10 cellular contexts compared by ENCODE assay signal in the genomic region with DNA sequence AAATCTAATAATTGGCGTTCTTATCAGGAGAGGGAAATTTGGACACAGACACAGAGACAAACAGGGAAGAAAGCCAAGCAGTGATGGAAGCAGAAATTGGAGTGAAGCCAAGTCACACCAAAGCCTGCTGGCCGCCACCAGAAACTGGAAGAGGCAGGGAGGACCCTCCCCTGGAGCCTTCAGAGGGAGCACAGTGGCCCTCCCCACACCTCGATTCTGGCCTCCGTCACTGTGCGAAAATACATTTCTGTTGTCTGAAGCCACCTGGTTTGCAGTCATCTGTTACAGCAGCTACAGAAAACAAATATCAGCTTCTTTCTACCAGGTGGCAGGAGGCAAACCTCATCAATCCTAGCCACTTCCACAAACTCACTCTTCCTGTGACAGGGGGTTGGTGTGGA. TPM values are rescaled to one million over a fixed set of nuclear protein-coding genes. Genes with fewer than 3 reads are reported as not detected.
DNase-seq lines count a peak whose midpoint lies in the region; ATAC-seq and TF ChIP-seq lines count a peak whose summit lies in the region.
"Had no signal": no experiment of that assay in that cellular context is flagged by ENCODE, and none has a peak within 500 bp of the region (broad histone marks: within the 10 kb centered on the region; RNA-seq: fewer than 3 reads in every experiment).

No MANE protein-coding gene starts in this region.

- no peak overlapping the region; the same call in 1 of the 2 replicates for H3K9ac ChIP-seq in BLaER1

- DNase-seq in NCI-H2081 (lab: John Stamatoyannopoulos, UW) (peak; percentile 92 to 97), mucosa of descending colon (peak in 1 of 3 donors; percentile 42), NCI-H526 treated with DMSO at 0.1 percent for 48 hours (lab: John Stamatoyannopoulos, UW) (no peak), cortex of kidney (lab: John Stamatoyannopoulos, UW) (no peak), HFFc6 (no peak)
- no peak for DNase-seq in activated CD8-positive, alpha-beta memory T cell treated with anti-CD3 and anti-CD28 coated beads, Interleukin-2, amount 50 U/mL, for 4 hours
- DNase-seq: nucleus accumbens had no signal

- peaks cover 81% of the 10 kb centered on the region for H3K4me1 ChIP-seq in BLaER1
- peaks cover 3% of the 10 kb centered on the region for H3K4me1 ChIP-seq in mucosa of descending colon (ENCODE audit: low read depth)

- H3K4me3 Mint-ChIP-seq in brain (peak overlapping the region; percentile 21 to 53 (median 41)), HFFc6 (no peak overlapping the region)
- H3K4me3 Mint-ChIP-seq: activated T-helper 17 cell treated with anti-CD3 and anti-CD28 coated beads, Interleukin-2, amount 50 U/mL, for 72 hours had no signal

- no peak for TF ChIP-seq CTCF in brain (conservative IDR thresholded peaks at IDR 0.05)
- TF ChIP-seq CTCF in mucosa of descending colon (IDR thresholded peaks at IDR 0.05): no peak
- no peak for TF ChIP-seq CTCF in HFFc6 (IDR thresholded peaks at IDR 0.05)

- H3K36me3 Mint-ChIP-seq in brain (no peaks in the 10 kb centered on the region), HFFc6 (ENCODE audit: low read depth) (no peaks in the 10 kb centered on the region)

- H3K27me3 ChIP-seq in BLaER1: no peaks in the 10 kb centered on the region

- no peaks in the 10 kb centered on the region for H4K20me1 ChIP-seq in BLaER1

- H3K27ac Mint-ChIP-seq in brain (peak overlapping the region; percentile 64 to 92 (median 79)), HFFc6 (no peak overlapping the region)
- H3K27ac Mint-ChIP-seq: activated T-helper 17 cell treated with anti-CD3 and anti-CD28 coated beads, Interleukin-2, amount 50 U/mL, for 72 hours had no signal

- peaks cover 24% of the 10 kb centered on the region for H3K4me1 Mint-ChIP-seq in brain
- H3K4me1 Mint-ChIP-seq in HFFc6 (ENCODE audit: low read depth): peaks cover 1% of the 10 kb centered on the region
- H3K4me1 Mint-ChIP-seq: activated T-helper 17 cell treated with anti-CD3 and anti-CD28 coated beads, Interleukin-2, amount 50 U/mL, for 72 hours had no signal

- H3K4me3 ChIP-seq in BLaER1 (no peak overlapping the region), mucosa of descending colon (no peak overlapping the region)

- H3K27me3 Mint-ChIP-seq in brain: peaks cover 24% of the 10 kb centered on the region
- H3K27me3 Mint-ChIP-seq in HFFc6 (ENCODE audit: insufficient read depth): peaks cover 6% of the 10 kb centered on the region
- H3K27me3 Mint-ChIP-seq: activated T-helper 17 cell treated with anti-CD3 and anti-CD28 coated beads, Interleukin-2, amount 50 U/mL, for 72 hours had no signal

- no peaks in the 10 kb centered on the region for H3K9me3 Mint-ChIP-seq in brain
- no peaks in the 10 kb centered on the region for H3K9me3 Mint-ChIP-seq in HFFc6
- H3K9me3 Mint-ChIP-seq: activated T-helper 17 cell treated with anti-CD3 and anti-CD28 coated beads, Interleukin-2, amount 50 U/mL, for 72 hours had no signal

- peak; percentile 62 for ATAC-seq in mucosa of descending colon
- ATAC-seq: activated T-helper 17 cell treated with anti-CD3 and anti-CD28 coated beads, Interleukin-2, amount 50 U/mL, for 72 hours had no signal

- H3K27ac ChIP-seq in BLaER1: no peak overlapping the region

- H3K4me2 ChIP-seq in BLaER1: peak overlapping the region; percentile 54

- H3K36me3 ChIP-seq in BLaER1 (no peaks in the 10 kb centered on the region), mucosa of descending colon (ENCODE audit: low read depth) (no peaks in the 10 kb centered on the region)

- H3K9me3 ChIP-seq in BLaER1 (peaks cover 5% of the 10 kb centered on the region; the same call in 1 of the 2 replicates), mucosa of descending colon (no peaks in the 10 kb centered on the region)

- intact Hi-C loops in mucosa of descending colon (cut with DNase I, micrococcal nuclease): loop anchor here (10.0 kb wide), 2 partner anchors 136 to 196 kb away; no protein-coding TSS in a partner anchor

RNA-seq across cellular contexts. Expression of a gene that starts 8.3 kb away (rescaled TPM):
- polyA plus RNA-seq in brain (ENCODE audit: insufficient read depth, low read depth, low replicate concordance): 12.7 TPM
- total RNA-seq in mucosa of descending colon: 1 to 10 TPM; 1.8 to 4.1 (median 3.0) TPM
- 1 to 10 TPM in 5 of 6 experiments, under 1 TPM in 1; 0.82 to 3.0 (median 1.2) TPM for total RNA-seq in HFFc6 (2021; fragmentation: NEBNext Ultra II Directional; extraction: Animal tissue kit (Norgen Biotek cat#: 25700))

RNA-seq across cellular contexts. Expression of a gene that starts 24.3 kb away (rescaled TPM):
- polyA plus RNA-seq in brain (ENCODE audit: insufficient read depth, low read depth, low replicate concordance): 3.1 TPM
- total RNA-seq in mucosa of descending colon: 1 to 10 TPM; 4.1 to 4.5 (median 4.1) TPM
- total RNA-seq in HFFc6 (2021; fragmentation: NEBNext Ultra II Directional; extraction: Animal tissue kit (Norgen Biotek cat#: 25700)): 1 to 10 TPM; 1.7 to 2.6 (median 2.2) TPM

RNA-seq across cellular contexts. Expression of a gene that starts 60.0 kb away (rescaled TPM):
- 139 TPM for polyA plus RNA-seq in brain (ENCODE audit: insufficient read depth, low read depth, low replicate concordance)
- total RNA-seq in mucosa of descending colon: 10 to 100 TPM; 40.0 to 66.5 (median 63.5) TPM
- total RNA-seq in HFFc6 (2021; fragmentation: NEBNext Ultra II Directional; extraction: Animal tissue kit (Norgen Biotek cat#: 25700)): under 1 TPM in 4 of 6 experiments, not detected in 2; 0.15 to 0.67 (median 0.46) TPM

Comparison
In these comparisons a context has a peak if more than half of its experiments do, and no peak if none do; other contexts are left out.
1. DNase-seq: peak in NCI-H2081 (2 of 2); none in activated CD8-positive, alpha-beta memory T cell treated with anti-CD3 and anti-CD28 coated beads, Interleukin-2, amount 50 U/mL, for 4 hours (single experiment), NCI-H526 treated with DMSO at 0.1 percent for 48 hours (single experiment), cortex of kidney (single experiment) and HFFc6 (single experiment).
2. RNA of a gene that starts 60.0 kb away (total RNA-seq): 40.0 to 66.5 TPM in mucosa of descending colon; 0.15 to 0.67 TPM in HFFc6; every median in the first group is over 10 times any median in the second.